ENCODE assay signal across 27 cellular contexts in the genomic region with DNA sequence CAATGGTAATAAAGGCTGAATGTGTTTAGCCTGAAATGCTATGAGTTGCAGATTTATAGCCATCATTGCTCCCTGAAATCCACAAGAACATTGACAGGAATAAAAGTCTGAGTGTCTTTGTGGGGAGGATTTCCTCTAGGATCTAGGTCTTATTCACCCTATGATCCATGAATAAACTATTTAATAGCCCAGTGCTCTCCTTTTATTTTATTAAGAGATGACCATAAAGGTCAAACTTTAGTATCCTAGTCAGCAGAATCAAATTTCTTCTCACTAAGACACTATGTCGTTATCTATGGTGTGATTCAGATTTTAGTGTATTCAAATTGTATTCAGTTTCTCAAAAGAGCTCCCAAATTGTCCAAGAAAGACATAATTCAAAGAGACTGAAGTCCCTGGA.
"Had no signal": no experiment of that assay in that cellular context is flagged by ENCODE, and none has a peak within 500 bp of the region (broad histone marks: within the 10 kb centered on the region; RNA-seq: fewer than 3 reads in every experiment).

No MANE protein-coding gene starts in this region.

- H3K36me3 ChIP-seq: brain microvascular endothelial cell, cardiac muscle cell, MG63 had no signal

- H3K4me1 Mint-ChIP-seq: activated B cell treated with CpG ODN at 0.5 μM for 24 hours; activated CD4-positive, alpha-beta T cell treated with anti-CD3 and anti-CD28 coated beads, Interleukin-2, amount 10 ng/mL, durations not matched to agents 24 days and 14 days; activated CD8-positive, alpha-beta memory T cell treated with anti-CD3 and anti-CD28 coated beads, Interleukin-2, amount 10 ng/mL, durations not matched to agents 7 days and 5 days; activated naive CD8-positive, alpha-beta T cell treated with anti-CD3 and anti-CD28 coated beads, Interleukin-2, amount 50 U/mL, for 24 hours had no signal

- ATAC-seq: activated CD8-positive, alpha-beta memory T cell treated with anti-CD3 and anti-CD28 coated beads, Interleukin-2, amount 10 ng/mL, durations not matched to agents 7 days and 5 days; activated naive CD4-positive, alpha-beta T cell treated with anti-CD3 and anti-CD28 coated beads, Interleukin-2, amount 50 U/mL, for 72 hours; activated naive CD8-positive, alpha-beta T cell treated with anti-CD3 and anti-CD28 coated beads, Interleukin-2, amount 50 U/mL, for 24 hours; T-helper 17 cell had no signal

- H3K4me3 Mint-ChIP-seq: activated B cell treated with CpG ODN at 0.5 μM for 24 hours; activated CD4-positive, alpha-beta T cell treated with anti-CD3 and anti-CD28 coated beads, Interleukin-2, amount 10 ng/mL, durations not matched to agents 24 days and 14 days; activated CD8-positive, alpha-beta memory T cell treated with anti-CD3 and anti-CD28 coated beads, Interleukin-2, amount 10 ng/mL, durations not matched to agents 7 days and 5 days; activated naive CD8-positive, alpha-beta T cell treated with anti-CD3 and anti-CD28 coated beads, Interleukin-2, amount 50 U/mL, for 24 hours; activated T-cell treated with anti-CD3 and anti-CD28 coated beads, Interleukin-2, amount 50 U/mL, for 24 hours; activated T-helper 1 cell treated with anti-CD3 and anti-CD28 coated beads, Interleukin-12 subunit alpha, Interleukin-12 subunit beta, Interleukin-2, Interleukin-4 antibody, amounts not matched to agents 30 ng/mL and 10 ng/mL and 1 ng/mL, durations not matched to agents 14 hours and 24 hours and 36 hours; T-helper 17 cell had no signal

- H3K36me3 Mint-ChIP-seq: activated CD8-positive, alpha-beta memory T cell treated with anti-CD3 and anti-CD28 coated beads, Interleukin-2, amount 10 ng/mL, durations not matched to agents 7 days and 5 days; activated naive CD4-positive, alpha-beta T cell treated with anti-CD3 and anti-CD28 coated beads, Interleukin-2, amount 50 U/mL, for 72 hours had no signal

- DNase-seq: activated B cell treated with CpG ODN at 0.5 μM for 24 hours; activated CD4-positive, alpha-beta T cell treated with anti-CD3 and anti-CD28 coated beads for 1 hour; activated CD4-positive, alpha-beta T cell treated with anti-CD3 and anti-CD28 coated beads, Interleukin-2, amount 10 ng/mL, durations not matched to agents 24 days and 14 days; activated CD4-positive, alpha-beta T cell treated with anti-CD3 and anti-CD28 coated beads, Interleukin-2, amount 50 U/mL, for 48 hours; activated CD8-positive, alpha-beta memory T cell treated with anti-CD3 and anti-CD28 coated beads, Interleukin-2, amount 10 ng/mL, durations not matched to agents 7 days and 5 days; activated effector memory CD4-positive, alpha-beta T cell treated with Interleukin-2 at 50 U/mL for 16 hours; activated naive CD4-positive, alpha-beta T cell treated with Interleukin-2 at 50 U/mL for 16 hours; activated naive CD8-positive, alpha-beta T cell treated with anti-CD3 and anti-CD28 coated beads, Interleukin-2, amount 50 U/mL, for 24 hours; activated T-cell treated with anti-CD3 and anti-CD28 coated beads, Interleukin-2, amount 50 U/mL, for 24 hours; amniotic stem cell; brain microvascular endothelial cell; cerebellar nuclear complex; KG1; MG63; MV-4-11; NCI-H1105; NCI-H1436 treated with DMSO at 0.1 percent for 48 hours; NCI-H187; NCI-H2081; NCI-H446; NCI-H524; SIG-M5; T-helper 17 cell; T-helper 9 cell had no signal

- H3K4me3 ChIP-seq: cardiac muscle cell, MG63 had no signal

- H3K27ac ChIP-seq: brain microvascular endothelial cell, cardiac muscle cell had no signal

- H3K27me3 ChIP-seq: brain microvascular endothelial cell, MG63 had no signal

- H3K9me3 Mint-ChIP-seq: activated B cell treated with CpG ODN at 0.5 μM for 24 hours; activated CD4-positive, alpha-beta T cell treated with anti-CD3 and anti-CD28 coated beads, Interleukin-2, amount 10 ng/mL, durations not matched to agents 24 days and 14 days; activated naive CD4-positive, alpha-beta T cell treated with anti-CD3 and anti-CD28 coated beads, Interleukin-2, amount 50 U/mL, for 72 hours; activated naive CD8-positive, alpha-beta T cell treated with anti-CD3 and anti-CD28 coated beads, Interleukin-2, amount 50 U/mL, for 24 hours; activated T-cell treated with anti-CD3 and anti-CD28 coated beads, Interleukin-2, amount 50 U/mL, for 24 hours; activated T-helper 1 cell treated with anti-CD3 and anti-CD28 coated beads, Interleukin-12 subunit alpha, Interleukin-12 subunit beta, Interleukin-2, Interleukin-4 antibody, amounts not matched to agents 30 ng/mL and 10 ng/mL and 1 ng/mL, durations not matched to agents 14 hours and 24 hours and 36 hours had no signal

- H3K27ac Mint-ChIP-seq: activated B cell treated with CpG ODN at 0.5 μM for 24 hours; activated CD4-positive, alpha-beta T cell treated with anti-CD3 and anti-CD28 coated beads, Interleukin-2, amount 10 ng/mL, durations not matched to agents 24 days and 14 days; activated CD8-positive, alpha-beta memory T cell treated with anti-CD3 and anti-CD28 coated beads, Interleukin-2, amount 10 ng/mL, durations not matched to agents 7 days and 5 days; activated naive CD4-positive, alpha-beta T cell treated with anti-CD3 and anti-CD28 coated beads, Interleukin-2, amount 50 U/mL, for 72 hours; activated naive CD8-positive, alpha-beta T cell treated with anti-CD3 and anti-CD28 coated beads, Interleukin-2, amount 50 U/mL, for 24 hours; activated T-cell treated with anti-CD3 and anti-CD28 coated beads, Interleukin-2, amount 50 U/mL, for 24 hours; activated T-helper 1 cell treated with anti-CD3 and anti-CD28 coated beads, Interleukin-12 subunit alpha, Interleukin-12 subunit beta, Interleukin-2, Interleukin-4 antibody, amounts not matched to agents 30 ng/mL and 10 ng/mL and 1 ng/mL, durations not matched to agents 14 hours and 24 hours and 36 hours; T-helper 17 cell had no signal

- H3K9me3 ChIP-seq: MG63 had no signal
